1 cellular context compared by ENCODE assay signal in the genomic region with DNA sequence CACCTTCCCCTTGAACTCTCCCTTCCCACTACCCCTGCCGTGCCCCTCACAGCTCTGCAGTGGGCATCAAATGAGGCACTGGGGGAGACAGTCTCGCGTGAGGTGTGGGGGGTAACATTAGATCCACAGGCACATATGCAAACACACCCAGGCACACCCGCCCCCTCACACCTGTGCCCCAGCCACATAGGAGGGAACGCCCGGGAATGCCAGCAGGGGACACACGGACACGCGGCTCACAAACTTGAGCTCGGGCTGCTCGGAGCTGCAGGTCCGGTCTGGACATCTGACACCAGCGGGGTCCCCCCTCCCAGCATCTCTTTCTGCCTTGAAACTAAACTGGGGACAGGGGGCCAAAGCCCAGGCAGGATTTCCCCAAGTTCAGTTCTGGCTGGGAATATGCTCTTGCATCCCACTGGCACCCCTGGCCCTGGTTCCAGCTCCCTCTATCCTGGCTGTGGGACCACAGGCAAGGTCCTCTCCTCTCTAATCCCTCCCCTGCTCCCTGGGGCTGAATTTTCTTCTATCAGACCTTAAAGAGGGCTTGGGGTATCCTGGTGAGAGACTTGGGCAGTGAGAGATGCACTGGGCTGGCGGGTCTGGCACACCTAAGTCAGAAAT.
TF ChIP-seq lines count a peak whose summit lies in the region.

No MANE protein-coding gene starts in this region.

TF ChIP-seq in endothelial cell of umbilical vein, 7 proteins besides CTCF, POLR2A, EP300 and RAD21:
- TF ChIP-seq, protein P1, sequence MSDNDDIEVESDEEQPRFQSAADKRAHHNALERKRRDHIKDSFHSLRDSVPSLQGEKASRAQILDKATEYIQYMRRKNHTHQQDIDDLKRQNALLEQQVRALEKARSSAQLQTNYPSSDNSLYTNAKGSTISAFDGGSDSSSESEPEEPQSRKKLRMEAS (IDR thresholded peaks at IDR 0.05; ENCODE audit: insufficient read depth, insufficient read length), result no peak
- no peak for TF ChIP-seq MYC (IDR thresholded peaks at IDR 0.05; ENCODE audit: low read depth, low read length)
- no peak for TF ChIP-seq EZH2 (IDR thresholded peaks at IDR 0.05; ENCODE audit: borderline replicate concordance, low read depth, low read length, severe bottlenecking)
- TF ChIP-seq JUN (IDR thresholded peaks at IDR 0.05; ENCODE audit: borderline replicate concordance, insufficient read depth, insufficient read length, low read depth), result no peak
- TF ChIP-seq GATA2 (IDR thresholded peaks at IDR 0.05; ENCODE audit: insufficient read depth, insufficient read length, low read depth, low read length), result no peak
- no peak for TF ChIP-seq FOS (IDR thresholded peaks at IDR 0.05; ENCODE audit: borderline replicate concordance, insufficient read depth, low read length)
- no peak for TF ChIP-seq POLR2AphosphoS5 (IDR thresholded peaks at IDR 0.05; ENCODE audit: insufficient read depth, low read depth, low read length)
